8 cellular contexts compared by ENCODE assay signal in the genomic region with DNA sequence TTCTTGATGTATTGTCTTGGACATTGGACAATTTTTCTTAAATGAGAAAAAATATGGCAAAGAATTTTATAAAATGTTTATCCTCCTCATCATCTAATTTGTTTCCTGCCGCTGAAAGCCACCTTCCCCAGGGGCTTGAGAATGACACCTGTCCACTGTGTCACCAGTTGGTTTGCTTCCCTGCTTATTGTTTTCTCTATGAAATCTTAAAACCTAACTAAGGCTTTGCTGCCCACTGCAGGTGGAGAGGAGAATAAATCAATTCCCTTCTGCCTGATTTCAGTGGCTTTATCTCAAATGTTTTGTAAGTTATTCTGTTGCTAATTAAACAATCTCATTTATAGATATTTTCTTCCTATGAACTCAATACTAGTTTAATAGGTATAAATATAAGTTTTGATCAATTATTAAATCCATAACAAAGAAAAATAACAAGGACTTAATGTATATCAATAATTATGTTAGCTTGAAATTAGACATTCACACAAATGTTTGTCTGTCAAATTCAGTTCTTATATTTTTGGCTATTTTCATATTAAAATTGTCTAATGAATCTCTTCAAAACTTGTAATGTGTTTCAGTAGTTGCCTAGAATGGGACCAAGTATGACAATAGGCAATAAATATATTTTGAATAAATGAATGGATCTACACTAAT.
DNase-seq lines count a peak whose midpoint lies in the region; ATAC-seq and TF ChIP-seq lines count a peak whose summit lies in the region.

No MANE protein-coding gene starts in this region.

- no peaks in the 10 kb centered on the region for H3K27me3 ChIP-seq in dorsolateral prefrontal cortex

- peak overlapping the region in 1 of 59 donors; percentile 6 for H3K27ac ChIP-seq in dorsolateral prefrontal cortex

- no peaks in the 10 kb centered on the region for H3K9me3 Mint-ChIP-seq in naive B cell

- DNase-seq in DMS153 (lab: John Stamatoyannopoulos, UW) (peak; percentile 87), NCI-H524 treated with DMSO at 0.1 percent for 48 hours (lab: John Stamatoyannopoulos, UW) (peak; percentile 19), dorsolateral prefrontal cortex (peak in 3 of 10 donors; percentile 14 to 32 (median 25)), naive B cell (peak; percentile 21), posterior vena cava (ENCODE audit: low spot score) (no peak)
- DNase-seq in stimulated activated CD4-positive, alpha-beta T cell treated with anti-CD3 and anti-CD28 coated beads, Interleukin-1b, Interleukin-23, amount 100 ng/mL, for 48 hours = no peak

- H3K4me3 ChIP-seq in dorsolateral prefrontal cortex = no peak overlapping the region

- ATAC-seq in GM19043 (IDR thresholded peaks at IDR 0.05; ENCODE audit: low read depth, unreplicated experiment) (peak; percentile 50), HG03354 (IDR thresholded peaks at IDR 0.05; ENCODE audit: poor library complexity, severe bottlenecking, unreplicated experiment) (peak; percentile 77), naive B cell (ENCODE audit: low read depth in 2 of 2) (peak in 1 of 2 donors; percentile 27)

- no peak overlapping the region for H3K4me3 Mint-ChIP-seq in naive B cell

- H3K27me3 Mint-ChIP-seq in naive B cell = no peaks in the 10 kb centered on the region

- no peaks in the 10 kb centered on the region for H3K36me3 Mint-ChIP-seq in naive B cell

- H3K27ac Mint-ChIP-seq in naive B cell = no peak overlapping the region

- H3K4me1 Mint-ChIP-seq in naive B cell = peaks cover 3 to 6% (median 4%) of the 10 kb centered on the region in 3 donors

- intact Hi-C loops in dorsolateral prefrontal cortex (cut with DNase I) = loop anchor here (2.0 kb wide), 1 partner anchor 184 kb away; no protein-coding TSS in a partner anchor
- intact Hi-C loops in posterior vena cava (cut with DNase I) = loop anchor here (5.0 to 10.0 kb wide), 2 partner anchors 186 to 1528 kb away; no protein-coding TSS in a partner anchor

- TF ChIP-seq CTCF in dorsolateral prefrontal cortex (IDR thresholded peaks at IDR 0.05 in 54 of 56, conservative IDR thresholded peaks at IDR 0.05 in 2 of 56; ENCODE audit: low read depth in 1 of 56, partially characterized antibody in 56 of 56) = peak; percentile 61 to 93 (median 80)

Comparison
In these comparisons a context has a peak if more than half of its experiments do, and no peak if none do; other contexts are left out.
1. DNase-seq: peak in DMS153 (single experiment), NCI-H524 treated with DMSO at 0.1 percent for 48 hours (single experiment) and naive B cell (single experiment); none in posterior vena cava (single experiment) and stimulated activated CD4-positive, alpha-beta T cell treated with anti-CD3 and anti-CD28 coated beads, Interleukin-1b, Interleukin-23, amount 100 ng/mL, for 48 hours (single experiment).